Comparison of ENCODE assay signal across 19 cellular contexts in the genomic region with DNA sequence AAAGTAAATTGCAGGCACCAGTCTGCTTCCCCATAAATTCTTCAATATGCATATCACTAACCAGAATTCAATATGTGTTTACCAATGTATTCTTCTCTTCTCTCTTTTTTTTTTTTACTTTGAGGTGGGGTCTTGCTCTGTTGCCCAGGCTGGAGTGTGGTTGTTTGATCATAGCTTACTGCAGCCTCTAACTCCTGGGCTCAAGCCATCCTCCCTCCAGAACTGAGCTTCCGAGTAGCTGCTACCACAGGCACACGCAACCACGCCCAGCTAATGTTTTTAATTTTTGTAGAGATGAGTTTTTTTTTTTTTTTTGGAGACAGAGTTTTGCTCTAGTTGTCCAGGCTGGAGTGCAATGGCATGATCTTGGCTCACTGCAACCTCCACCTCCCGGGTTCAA.
"Had no signal": no experiment of that assay in that cellular context is flagged by ENCODE, and none has a peak within 500 bp of the region (broad histone marks: within the 10 kb centered on the region; RNA-seq: fewer than 3 reads in every experiment).

No MANE protein-coding gene starts in this region.

- H3K27me3 Mint-ChIP-seq: effector memory CD8-positive, alpha-beta T cell; naive thymus-derived CD4-positive, alpha-beta T cell; stimulated activated naive B cell treated with anti-CD40 and anti-IgM and Interleukin-4, amounts not matched to agents 10 μg/mL and 1 μg/mL and 100 μg/mL, for 72 hours had no signal

- DNase-seq: cortex of kidney; effector memory CD8-positive, alpha-beta T cell; foreskin fibroblast; gastrocnemius medialis; head of caudate nucleus; mesenchymal stem cell; naive thymus-derived CD4-positive, alpha-beta T cell; right lobe of liver; small intestine; stimulated activated CD4-positive, alpha-beta T cell treated with anti-CD3 and anti-CD28 coated beads, Interleukin-15, amount 100 ng/mL, for 24 hours; stimulated activated CD4-positive, alpha-beta T cell treated with anti-CD3 and anti-CD28 coated beads, Interleukin-2, amount 100 ng/mL, for 48 hours; stimulated activated naive B cell treated with anti-CD40 and anti-IgM and Interleukin-4, amounts not matched to agents 10 μg/mL and 1 μg/mL and 100 μg/mL, for 72 hours; stomach; thyroid gland; trophoblast cell had no signal

- H3K9me3 Mint-ChIP-seq: effector memory CD8-positive, alpha-beta T cell; mesothelial cell of epicardium; nephron; neural progenitor cell; stimulated activated naive B cell treated with anti-CD40 and anti-IgM and Interleukin-4, amounts not matched to agents 10 μg/mL and 1 μg/mL and 100 μg/mL, for 72 hours had no signal

- H3K4me3 Mint-ChIP-seq: effector memory CD8-positive, alpha-beta T cell; mesothelial cell of epicardium; naive thymus-derived CD4-positive, alpha-beta T cell; nephron; neural progenitor cell; stimulated activated naive B cell treated with anti-CD40 and anti-IgM and Interleukin-4, amounts not matched to agents 10 μg/mL and 1 μg/mL and 100 μg/mL, for 72 hours had no signal

- ATAC-seq: effector memory CD8-positive, alpha-beta T cell; gastrocnemius medialis; naive thymus-derived CD4-positive, alpha-beta T cell; right lobe of liver; stimulated activated naive B cell treated with anti-CD40 and anti-IgM and Interleukin-4, amounts not matched to agents 10 μg/mL and 1 μg/mL and 100 μg/mL, for 72 hours had no signal

- H3K27ac Mint-ChIP-seq: effector memory CD8-positive, alpha-beta T cell; mesothelial cell of epicardium; neural progenitor cell; progenitor cell of endocrine pancreas; stimulated activated naive B cell treated with anti-CD40 and anti-IgM and Interleukin-4, amounts not matched to agents 10 μg/mL and 1 μg/mL and 100 μg/mL, for 72 hours had no signal
